In genomic region chr21:42160111-42160949, GRCh38 we compare ENCODE assay signal across 1 cellular context.
TF ChIP-seq lines count a peak whose summit lies in the region.

No MANE protein-coding gene starts in this region.

TF ChIP-seq in HepG2, 621 proteins besides CTCF, POLR2A, EP300 and RAD21:
- 0 out of 2 replicates have a peak, but pooled peaks have one; percentile 38 for TF ChIP-seq CEBPB (IDR thresholded peaks at IDR 0.05; ENCODE audit: borderline replicate concordance, low read depth, low read length)
- no peak for TF ChIP-seq ZNF180 (CRISPR knock-in tag; IDR thresholded peaks at IDR 0.05; ENCODE audit: borderline replicate concordance, low read depth)
